ENCODE assay signal across 16 cellular contexts in genomic region chr9:105293408-105293807, GRCh38. TPM values are rescaled to one million over a fixed set of nuclear protein-coding genes. Genes with fewer than 3 reads are reported as not detected.
DNase-seq lines count a peak whose midpoint lies in the region; ATAC-seq and TF ChIP-seq lines count a peak whose summit lies in the region.
"Had no signal": no experiment of that assay in that cellular context is flagged by ENCODE, and none has a peak within 500 bp of the region (broad histone marks: within the 10 kb centered on the region; RNA-seq: fewer than 3 reads in every experiment).

No MANE protein-coding gene starts in this region.

- ATAC-seq in GM23338: no peak
- ATAC-seq: HCT116 had no signal

- no peak overlapping the region for H3K9ac ChIP-seq in HUES48 (ENCODE audit: low read depth, low read length)

- H3K4me3 ChIP-seq in GM23338: no peak overlapping the region
- H3K4me3 ChIP-seq in HUES48 (ENCODE audit: low read depth, low read length): no peak overlapping the region
- H3K4me3 ChIP-seq: Peyer's patch had no signal

- H3F3A ChIP-seq in GM23338 (replicated peaks; ENCODE audit: low read depth): no peaks in the 10 kb centered on the region

- H3K27ac ChIP-seq in GM23338 (ENCODE audit: low read depth) (no peak overlapping the region), HUES48 (ENCODE audit: low read depth, low read length) (peak overlapping the region; percentile 96), angular gyrus (ENCODE audit: low read depth, low read length) (peak overlapping the region; percentile 89)
- H3K27ac ChIP-seq: Peyer's patch had no signal

- H3K4me1 ChIP-seq in GM23338 (ENCODE audit: insufficient read depth) (peaks cover 89% of the 10 kb centered on the region), HUES48 (ENCODE audit: control insufficient read depth, insufficient read depth, low read length) (peaks cover 93% of the 10 kb centered on the region)
- H3K4me1 ChIP-seq: BE2C, Peyer's patch had no signal

- intact Hi-C loops in activated T-helper 2 cell treated with anti-CD3 and anti-CD28 coated beads, Interferon-gamma antibody, Interleukin-2, Interleukin-4, amounts not matched to agents 10 μg/mL and 5 μg/mL and 100 μg/mL, durations not matched to agents 14 hours and 24 hours and 36 hours (cut with micrococcal nuclease): no loop called here

- no peaks in the 10 kb centered on the region for H3K9me3 ChIP-seq in HUES48 (ENCODE audit: control insufficient read depth, insufficient read depth, low read length)
- H3K9me3 ChIP-seq: BE2C, Peyer's patch had no signal

- H3K36me3 ChIP-seq in GM23338 (ENCODE audit: insufficient read depth) (no peaks in the 10 kb centered on the region), HUES48 (ENCODE audit: control insufficient read depth, insufficient read depth, low read length) (no peaks in the 10 kb centered on the region)
- H3K36me3 ChIP-seq: BE2C, Peyer's patch had no signal

- H3K4me2 ChIP-seq in GM23338: no peak overlapping the region

- H3K9me3 Mint-ChIP-seq in GM23338: no peaks in the 10 kb centered on the region
- peaks cover 11% of the 10 kb centered on the region for H3K9me3 Mint-ChIP-seq in mesothelial cell of epicardium
- no peaks in the 10 kb centered on the region for H3K9me3 Mint-ChIP-seq in activated T-helper 2 cell treated with anti-CD3 and anti-CD28 coated beads, Interferon-gamma antibody, Interleukin-2, Interleukin-4, amounts not matched to agents 10 μg/mL and 5 μg/mL and 100 μg/mL, durations not matched to agents 14 hours and 24 hours and 36 hours
- H3K9me3 Mint-ChIP-seq: CD4-positive, alpha-beta memory T cell; IgD-negative memory B cell had no signal

- peak overlapping the region; percentile 91; the same call in 1 of the 2 replicates for H3K27ac Mint-ChIP-seq in GM23338
- H3K27ac Mint-ChIP-seq in mesothelial cell of epicardium: peak overlapping the region; percentile 47
- H3K27ac Mint-ChIP-seq in activated T-helper 2 cell treated with anti-CD3 and anti-CD28 coated beads, Interferon-gamma antibody, Interleukin-2, Interleukin-4, amounts not matched to agents 10 μg/mL and 5 μg/mL and 100 μg/mL, durations not matched to agents 14 hours and 24 hours and 36 hours: no peak overlapping the region
- H3K27ac Mint-ChIP-seq: CD4-positive, alpha-beta memory T cell; IgD-negative memory B cell had no signal

- no peaks in the 10 kb centered on the region for H3K27me3 ChIP-seq in GM23338 (ENCODE audit: insufficient read depth)
- H3K27me3 ChIP-seq in HUES48 (ENCODE audit: control insufficient read depth, insufficient read depth, low read length): no peaks in the 10 kb centered on the region
- H3K27me3 ChIP-seq: BE2C, Peyer's patch had no signal

- TF ChIP-seq CTCF in GM23338 (conservative IDR thresholded peaks at IDR 0.05; ENCODE audit: low read depth in 2 of 2) (no peak), mesothelial cell of epicardium (IDR thresholded peaks at IDR 0.05; ENCODE audit: unreplicated experiment) (no peak)

- H4K20me1 ChIP-seq in GM23338 (replicated peaks; ENCODE audit: insufficient read depth): no peaks in the 10 kb centered on the region

- DNase-seq in GM23338 (ENCODE audit: low spot score): no peak
- DNase-seq in mesothelial cell of epicardium (ENCODE audit: low spot score in 2 of 2, unreplicated experiment in 2 of 2): no peak
- no peak for DNase-seq in hippocampal formation (lab: John Stamatoyannopoulos, UW)
- DNase-seq in activated T-helper 2 cell treated with anti-CD3 and anti-CD28 coated beads, Interferon-gamma antibody, Interleukin-2, Interleukin-4, amounts not matched to agents 10 μg/mL and 5 μg/mL and 100 μg/mL, durations not matched to agents 14 hours and 24 hours and 36 hours (ENCODE audit: low spot score): no peak
- DNase-seq in DMS79 treated with DMSO at 0.1 percent for 48 hours (lab: John Stamatoyannopoulos, UW): no peak
- DNase-seq: BE2C; CD4-positive, alpha-beta memory T cell; NCI-H146; NCI-H226; NCI-H774; Peyer's patch; SHP77 treated with DMSO at 0.1 percent for 48 hours had no signal

- no peaks in the 10 kb centered on the region for H3K9me2 ChIP-seq in GM23338 (ENCODE audit: insufficient read depth)

- no peak overlapping the region for H3K4me3 Mint-ChIP-seq in GM23338
- no peak overlapping the region for H3K4me3 Mint-ChIP-seq in mesothelial cell of epicardium
- no peak overlapping the region for H3K4me3 Mint-ChIP-seq in activated T-helper 2 cell treated with anti-CD3 and anti-CD28 coated beads, Interferon-gamma antibody, Interleukin-2, Interleukin-4, amounts not matched to agents 10 μg/mL and 5 μg/mL and 100 μg/mL, durations not matched to agents 14 hours and 24 hours and 36 hours (ENCODE audit: low read depth)
- H3K4me3 Mint-ChIP-seq: CD4-positive, alpha-beta memory T cell; IgD-negative memory B cell had no signal

- H3K79me2 ChIP-seq in GM23338 (replicated peaks; ENCODE audit: insufficient read depth): peaks cover 75% of the 10 kb centered on the region

- H2AFZ ChIP-seq in GM23338: no peak overlapping the region

- H3K4me1 Mint-ChIP-seq in GM23338 (peaks cover 91% of the 10 kb centered on the region), mesothelial cell of epicardium (peaks cover 57% of the 10 kb centered on the region)
- H3K4me1 Mint-ChIP-seq in activated T-helper 2 cell treated with anti-CD3 and anti-CD28 coated beads, Interferon-gamma antibody, Interleukin-2, Interleukin-4, amounts not matched to agents 10 μg/mL and 5 μg/mL and 100 μg/mL, durations not matched to agents 14 hours and 24 hours and 36 hours (ENCODE audit: low read depth): peaks cover 17% of the 10 kb centered on the region

- H3K36me3 Mint-ChIP-seq in GM23338 (ENCODE audit: low read depth) (no peaks in the 10 kb centered on the region), mesothelial cell of epicardium (peaks cover 8% of the 10 kb centered on the region)
- no peaks in the 10 kb centered on the region for H3K36me3 Mint-ChIP-seq in activated T-helper 2 cell treated with anti-CD3 and anti-CD28 coated beads, Interferon-gamma antibody, Interleukin-2, Interleukin-4, amounts not matched to agents 10 μg/mL and 5 μg/mL and 100 μg/mL, durations not matched to agents 14 hours and 24 hours and 36 hours (ENCODE audit: low read depth)

- H3K27me3 Mint-ChIP-seq in GM23338 (ENCODE audit: insufficient read depth, low read depth, poor library complexity) (peaks cover 2% of the 10 kb centered on the region), mesothelial cell of epicardium (ENCODE audit: low read depth) (no peaks in the 10 kb centered on the region)
- peaks cover 18% of the 10 kb centered on the region for H3K27me3 Mint-ChIP-seq in activated T-helper 2 cell treated with anti-CD3 and anti-CD28 coated beads, Interferon-gamma antibody, Interleukin-2, Interleukin-4, amounts not matched to agents 10 μg/mL and 5 μg/mL and 100 μg/mL, durations not matched to agents 14 hours and 24 hours and 36 hours (ENCODE audit: low read depth)
- H3K27me3 Mint-ChIP-seq: CD4-positive, alpha-beta memory T cell; IgD-negative memory B cell had no signal

TF ChIP-seq in GM23338, 12 proteins besides CTCF, POLR2A, EP300 and RAD21 (continues in another document):
- TF ChIP-seq STAT1 (IDR thresholded peaks at IDR 0.05; ENCODE audit: unreplicated experiment) (no peak), EZH2phosphoT487 (IDR thresholded peaks at IDR 0.05; ENCODE audit: unreplicated experiment) (no peak), NANOG (IDR thresholded peaks at IDR 0.05; ENCODE audit: borderline replicate concordance) (no peak)

RNA-seq across cellular contexts. Expression of gene SLC44A1, which starts 49.0 kb away (rescaled TPM):
- 74.4 and 75.0 TPM in 2 replicates for total RNA-seq in GM23338 (2014; rRNA removed; shearing (Covaris generic))
- 14.9 and 15.0 TPM in 2 replicates for polyA plus RNA-seq in GM23338 (2016; fragmentation: Nextera tagmentation; extraction: Ambion mirVana)
- 47.5 to 49.0 TPM (median 48.5 TPM) in 3 replicates for total RNA-seq in mesothelial cell of epicardium
- 2.0 and 3.4 TPM in 2 replicates for total RNA-seq in activated T-helper 2 cell treated with anti-CD3 and anti-CD28 coated beads, Interferon-gamma antibody, Interleukin-2, Interleukin-4, amounts not matched to agents 10 μg/mL and 5 μg/mL and 100 μg/mL, durations not matched to agents 14 hours and 24 hours and 36 hours

Comparison
In these comparisons a context has a peak if more than half of its experiments do, and no peak if none do; other contexts are left out.
1. RNA of gene SLC44A1, which starts 49.0 kb away (total RNA-seq): 74.4 to 75.0 TPM in GM23338 and 47.5 to 49.0 TPM in mesothelial cell of epicardium; 2.0 to 3.4 TPM in activated T-helper 2 cell treated with anti-CD3 and anti-CD28 coated beads, Interferon-gamma antibody, Interleukin-2, Interleukin-4, amounts not matched to agents 10 μg/mL and 5 μg/mL and 100 μg/mL, durations not matched to agents 14 hours and 24 hours and 36 hours; every median in the first group is over 10 times any median in the second.